8 cellular contexts compared by ENCODE assay signal in genomic region chr16:48117217-48118105, GRCh38. TPM values are rescaled to one million over a fixed set of nuclear protein-coding genes. Genes with fewer than 3 reads are reported as not detected.
DNase-seq lines count a peak whose midpoint lies in the region; ATAC-seq and TF ChIP-seq lines count a peak whose summit lies in the region.

No MANE protein-coding gene starts in this region.

- H3K4me3 ChIP-seq in AG10803 (ENCODE audit: low read length) (no peak overlapping the region), coronary artery (no peak overlapping the region)

- no peak overlapping the region for H3K27ac Mint-ChIP-seq in activated naive CD4-positive, alpha-beta T cell treated with anti-CD3 and anti-CD28 coated beads, Interleukin-2, amount 10 ng/mL, durations not matched to agents 7 days and 5 days

- peak; percentile 63 for ATAC-seq in GM18508 (IDR thresholded peaks at IDR 0.05; ENCODE audit: insufficient read depth, unreplicated experiment)
- ATAC-seq in HG03460 (IDR thresholded peaks at IDR 0.05; ENCODE audit: unreplicated experiment): peak; percentile 82

- no peak overlapping the region for H3K4me3 Mint-ChIP-seq in activated naive CD4-positive, alpha-beta T cell treated with anti-CD3 and anti-CD28 coated beads, Interleukin-2, amount 10 ng/mL, durations not matched to agents 7 days and 5 days

- H3K9me3 Mint-ChIP-seq in activated naive CD4-positive, alpha-beta T cell treated with anti-CD3 and anti-CD28 coated beads, Interleukin-2, amount 10 ng/mL, durations not matched to agents 7 days and 5 days: no peaks in the 10 kb centered on the region

- DNase-seq in AG10803 (ENCODE audit: low read depth) (no peak), SK-N-DZ (ENCODE audit: low spot score) (peak; percentile 76), iPS-NIHi11 (ENCODE audit: low spot score) (peak; percentile 93), coronary artery (ENCODE audit: low spot score) (no peak)
- DNase-seq in activated naive CD4-positive, alpha-beta T cell treated with anti-CD3 and anti-CD28 coated beads, Interleukin-2, amount 10 ng/mL, durations not matched to agents 7 days and 5 days: peak; percentile 73
- DNase-seq in stimulated activated CD4-positive, alpha-beta T cell treated with anti-CD3 and anti-CD28 coated beads, Interleukin-4, amount 100 ng/mL, for 4 hours: peak; percentile 19 to 55

- CTCF ChIA-PET in activated naive CD4-positive, alpha-beta T cell treated with anti-CD3 and anti-CD28 coated beads, Interleukin-2, amount 10 ng/mL, durations not matched to agents 7 days and 5 days (lab: Charles Lee): interaction anchor here (0.6 to 1.4 kb wide), 3 partner anchors 974 to 1170 kb away, joined by 3 to 4 read pairs (median 3); partner anchors contain the start of gene NETO2

- H3K4me1 Mint-ChIP-seq in activated naive CD4-positive, alpha-beta T cell treated with anti-CD3 and anti-CD28 coated beads, Interleukin-2, amount 10 ng/mL, durations not matched to agents 7 days and 5 days: no peaks in the 10 kb centered on the region

- no peak overlapping the region for H3K27ac ChIP-seq in coronary artery

- TF ChIP-seq CTCF in AG10803 (conservative IDR thresholded peaks at IDR 0.05; ENCODE audit: low read length) (peak; percentile 61), coronary artery (IDR thresholded peaks at IDR 0.05) (no peak)

- H3K36me3 Mint-ChIP-seq in activated naive CD4-positive, alpha-beta T cell treated with anti-CD3 and anti-CD28 coated beads, Interleukin-2, amount 10 ng/mL, durations not matched to agents 7 days and 5 days: no peaks in the 10 kb centered on the region

- peaks cover 11% of the 10 kb centered on the region for H3K27me3 Mint-ChIP-seq in activated naive CD4-positive, alpha-beta T cell treated with anti-CD3 and anti-CD28 coated beads, Interleukin-2, amount 10 ng/mL, durations not matched to agents 7 days and 5 days

RNA-seq across cellular contexts. Expression of gene ABCC12, which starts 38.3 kb away (rescaled TPM):
- polyA plus RNA-seq in SK-N-DZ (2014; cell fraction: cytosol; rRNA removed): not detected in 2 replicates
- polyA plus RNA-seq in SK-N-DZ (2014; cell fraction: nucleus; rRNA removed): not detected in 2 replicates

Comparison
In these comparisons a context has a peak if more than half of its experiments do, and no peak if none do; other contexts are left out.
1. DNase-seq: peak in SK-N-DZ (single experiment), activated naive CD4-positive, alpha-beta T cell treated with anti-CD3 and anti-CD28 coated beads, Interleukin-2, amount 10 ng/mL, durations not matched to agents 7 days and 5 days (single experiment), iPS-NIHi11 (single experiment) and stimulated activated CD4-positive, alpha-beta T cell treated with anti-CD3 and anti-CD28 coated beads, Interleukin-4, amount 100 ng/mL, for 4 hours (2 of 2); none in AG10803 (single experiment) and coronary artery (single experiment).